ENCODE assay signal across 2 cellular contexts in genomic region chr16:80536246-80536645, GRCh38.
TF ChIP-seq lines count a peak whose summit lies in the region.

No MANE protein-coding gene starts in this region.

TF ChIP-seq in IMR-90, 13 proteins besides CTCF, POLR2A, EP300 and RAD21:
- TF ChIP-seq FOS (IDR thresholded peaks at IDR 0.05; ENCODE audit: low read depth, low read length) (no peak), NFE2L2 (IDR thresholded peaks at IDR 0.05; ENCODE audit: low read depth, low read length) (peak; percentile 59; the same call in 1 of the 2 replicates)

TF ChIP-seq in K562, 482 proteins besides CTCF, POLR2A, EP300 and RAD21:
- no peak for TF ChIP-seq ZNF609 (CRISPR knock-in tag; IDR thresholded peaks at IDR 0.05; ENCODE audit: borderline replicate concordance)
- TF ChIP-seq ARHGAP35 (IDR thresholded peaks at IDR 0.05; ENCODE audit: partially characterized antibody), result no peak
- TF ChIP-seq ZBTB1 (CRISPR knock-in tag; IDR thresholded peaks at IDR 0.05; ENCODE audit: borderline replicate concordance, low read depth), result no peak
- TF ChIP-seq NFE2 (IDR thresholded peaks at IDR 0.05; ENCODE audit: low read depth), result peak; percentile 76
- TF ChIP-seq MYC (IDR thresholded peaks at IDR 0.05; ENCODE audit: low read depth, low read length), result no peak
- TF ChIP-seq MYC (CRISPR knock-in tag; IDR thresholded peaks at IDR 0.05; ENCODE audit: borderline replicate concordance, low read depth), result no peak
- TF ChIP-seq MAFG (tag; conservative IDR thresholded peaks at IDR 0.05), result peak; percentile 81
- peak; percentile 68; the same call in 1 of the 2 replicates for TF ChIP-seq MAFF (IDR thresholded peaks at IDR 0.05; ENCODE audit: low read length)
- no peak for TF ChIP-seq ZNF707 (CRISPR knock-in tag; conservative IDR thresholded peaks at IDR 0.05)
- no peak for TF ChIP-seq ZZZ3 (IDR thresholded peaks at IDR 0.05)
- TF ChIP-seq BACH1 (tag; IDR thresholded peaks at IDR 0.05), result 0 out of 2 replicates have a peak, but pooled peaks have one; percentile 53
- TF ChIP-seq IRF2 (CRISPR knock-in tag; IDR thresholded peaks at IDR 0.05), result no peak
- TF ChIP-seq ZNF316 (IDR thresholded peaks at IDR 0.05), result peak; percentile 70
- TF ChIP-seq ZBTB8A (IDR thresholded peaks at IDR 0.05; ENCODE audit: partially characterized antibody), result no peak
- no peak for TF ChIP-seq CBFA2T2 (conservative IDR thresholded peaks at IDR 0.05)
- TF ChIP-seq PHB (CRISPR knock-in tag; IDR thresholded peaks at IDR 0.05), result no peak
- TF ChIP-seq C11orf30 (IDR thresholded peaks at IDR 0.05; ENCODE audit: low read depth), result peak; percentile 58; the same call in 1 of the 2 replicates
- no peak for TF ChIP-seq ARID1B (IDR thresholded peaks at IDR 0.05)
- TF ChIP-seq, protein P1, sequence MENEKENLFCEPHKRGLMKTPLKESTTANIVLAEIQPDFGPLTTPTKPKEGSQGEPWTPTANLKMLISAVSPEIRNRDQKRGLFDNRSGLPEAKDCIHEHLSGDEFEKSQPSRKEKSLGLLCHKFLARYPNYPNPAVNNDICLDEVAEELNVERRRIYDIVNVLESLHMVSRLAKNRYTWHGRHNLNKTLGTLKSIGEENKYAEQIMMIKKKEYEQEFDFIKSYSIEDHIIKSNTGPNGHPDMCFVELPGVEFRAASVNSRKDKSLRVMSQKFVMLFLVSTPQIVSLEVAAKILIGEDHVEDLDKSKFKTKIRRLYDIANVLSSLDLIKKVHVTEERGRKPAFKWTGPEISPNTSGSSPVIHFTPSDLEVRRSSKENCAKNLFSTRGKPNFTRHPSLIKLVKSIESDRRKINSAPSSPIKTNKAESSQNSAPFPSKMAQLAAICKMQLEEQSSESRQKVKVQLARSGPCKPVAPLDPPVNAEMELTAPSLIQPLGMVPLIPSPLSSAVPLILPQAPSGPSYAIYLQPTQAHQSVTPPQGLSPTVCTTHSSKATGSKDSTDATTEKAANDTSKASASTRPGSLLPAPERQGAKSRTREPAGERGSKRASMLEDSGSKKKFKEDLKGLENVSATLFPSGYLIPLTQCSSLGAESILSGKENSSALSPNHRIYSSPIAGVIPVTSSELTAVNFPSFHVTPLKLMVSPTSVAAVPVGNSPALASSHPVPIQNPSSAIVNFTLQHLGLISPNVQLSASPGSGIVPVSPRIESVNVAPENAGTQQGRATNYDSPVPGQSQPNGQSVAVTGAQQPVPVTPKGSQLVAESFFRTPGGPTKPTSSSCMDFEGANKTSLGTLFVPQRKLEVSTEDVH (IDR thresholded peaks at IDR 0.05; ENCODE audit: low read depth, partially characterized antibody), result no peak
- no peak for TF ChIP-seq KLF1 (tag; IDR thresholded peaks at IDR 0.05)
- no peak for TF ChIP-seq ZNF217 (CRISPR knock-in tag; IDR thresholded peaks at IDR 0.05)
- no peak for TF ChIP-seq ZBTB33 (CRISPR knock-in tag; IDR thresholded peaks at IDR 0.05)
- no peak for TF ChIP-seq CEBPG (CRISPR knock-in tag; IDR thresholded peaks at IDR 0.05)
- no peak for TF ChIP-seq CEBPG (tag; conservative IDR thresholded peaks at IDR 0.05 in 1 of 2, IDR thresholded peaks at IDR 0.05 in 1 of 2)
- TF ChIP-seq HMGXB4 (CRISPR knock-in tag; IDR thresholded peaks at IDR 0.05), result no peak
- TF ChIP-seq NFE2L1 (tag; IDR thresholded peaks at IDR 0.05; ENCODE audit: borderline replicate concordance, low read depth), result peak; percentile 60; the same call in 1 of the 2 replicates
- no peak for TF ChIP-seq ELF2 (CRISPR knock-in tag; IDR thresholded peaks at IDR 0.05)
- no peak for TF ChIP-seq XRCC5 (IDR thresholded peaks at IDR 0.05; ENCODE audit: low read depth, low read length)
- TF ChIP-seq, protein P2, sequence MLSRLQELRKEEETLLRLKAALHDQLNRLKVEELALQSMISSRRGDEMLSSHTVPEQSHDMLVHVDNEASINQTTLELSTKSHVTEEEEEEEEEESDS (CRISPR knock-in tag; IDR thresholded peaks at IDR 0.05), result no peak
- no peak for TF ChIP-seq RBBP5 (IDR thresholded peaks at IDR 0.05; ENCODE audit: borderline replicate concordance, insufficient read depth, low read length, poor library complexity, severe bottlenecking)
TF ChIP-seq in K562: peak in this region for 7.
